ENCODE assay signal across 8 cellular contexts in genomic region chr12:71405884-71406283, GRCh38. TPM values are rescaled to one million over a fixed set of nuclear protein-coding genes. Genes with fewer than 3 reads are reported as not detected.
"Had no signal": no experiment of that assay in that cellular context is flagged by ENCODE, and none has a peak within 500 bp of the region (broad histone marks: within the 10 kb centered on the region; RNA-seq: fewer than 3 reads in every experiment).

No MANE protein-coding gene starts in this region.

- ATAC-seq: GM12878 had no signal

- FAIRE-seq: G401.6, GM12878, GM12891, GM12892, GM18507, GM19239 had no signal

- H3K4me3 ChIP-seq: GM12878 had no signal

- DNase-seq: GDM1, GF-D8 had no signal

RNA-seq across cellular contexts. Expression of gene LGR5, which starts 33.7 kb away (rescaled TPM):
- total RNA-seq: GM12878 had no signal
